Comparison of ENCODE assay signal across 1 cellular context in genomic region chr5:163437309-163438182, GRCh38.
TF ChIP-seq lines count a peak whose summit lies in the region.

A gene with protein sequence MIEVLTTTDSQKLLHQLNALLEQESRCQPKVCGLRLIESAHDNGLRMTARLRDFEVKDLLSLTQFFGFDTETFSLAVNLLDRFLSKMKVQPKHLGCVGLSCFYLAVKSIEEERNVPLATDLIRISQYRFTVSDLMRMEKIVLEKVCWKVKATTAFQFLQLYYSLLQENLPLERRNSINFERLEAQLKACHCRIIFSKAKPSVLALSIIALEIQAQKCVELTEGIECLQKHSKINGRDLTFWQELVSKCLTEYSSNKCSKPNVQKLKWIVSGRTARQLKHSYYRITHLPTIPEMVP (plus strand): TSS chr5:163437595. CDS start chr5:163439257, 1,662 bp downstream.

TF ChIP-seq in GM12878, 131 proteins besides CTCF, POLR2A, EP300 and RAD21 (continued from another document and continues in another):
- TF ChIP-seq ZBTB33 (IDR thresholded peaks at IDR 0.05) (no peak), CBX5 (IDR thresholded peaks at IDR 0.05; ENCODE audit: low read depth) (0 out of 2 replicates have a peak, but pooled peaks have one; percentile 24), SRF (IDR thresholded peaks at IDR 0.05; ENCODE audit: low read depth in 2 of 2, low read length in 2 of 2) (0 out of 4 replicates have a peak, but pooled peaks of 1 of the 2 experiments have one; percentile 13), TCF12 (IDR thresholded peaks at IDR 0.05; ENCODE audit: low read depth, low read length) (peak; percentile 56; the same call in 1 of the 2 replicates), YY1 (IDR thresholded peaks at IDR 0.05; ENCODE audit: low read depth, low read length) (peak; percentile 50; the same call in 1 of the 2 replicates), FOS (IDR thresholded peaks at IDR 0.05; ENCODE audit: borderline replicate concordance, extremely low read depth, insufficient read length) (peak; percentile 30), NFYA (IDR thresholded peaks at IDR 0.05; ENCODE audit: borderline replicate concordance, low read depth, low read length) (peak; percentile 86), CBFB (IDR thresholded peaks at IDR 0.05; ENCODE audit: low read depth) (peak; percentile 80; the same call in 1 of the 2 replicates), STAT1 (conservative IDR thresholded peaks at IDR 0.05) (no peak), CHD1 (IDR thresholded peaks at IDR 0.05; ENCODE audit: low read depth, low read length) (no peak), POLR2AphosphoS5 (IDR thresholded peaks at IDR 0.05; ENCODE audit: low read length) (peak; percentile 99), EED (IDR thresholded peaks at IDR 0.05; ENCODE audit: low read depth) (no peak), DPF2 (IDR thresholded peaks at IDR 0.05) (peak; percentile 93), MTA3 (IDR thresholded peaks at IDR 0.05; ENCODE audit: borderline replicate concordance, low read length) (no peak), MEF2B (IDR thresholded peaks at IDR 0.05; ENCODE audit: partially characterized antibody, poor library complexity, severe bottlenecking) (peak; percentile 32), GATAD2B (conservative IDR thresholded peaks at IDR 0.05; ENCODE audit: low read depth) (peak; percentile 83), YBX1 (IDR thresholded peaks at IDR 0.05) (no peak), BRCA1 (IDR thresholded peaks at IDR 0.05; ENCODE audit: low read depth, low read length) (peak; percentile 66), FOXM1 (IDR thresholded peaks at IDR 0.05; ENCODE audit: low read depth, low read length) (0 out of 2 replicates have a peak, but pooled peaks have one; percentile 4), SP1 (IDR thresholded peaks at IDR 0.05; ENCODE audit: low read depth, low read length) (peak; percentile 95), ZNF687 (IDR thresholded peaks at IDR 0.05) (peak; percentile 63; the same call in 1 of the 2 replicates), NR2C1 (IDR thresholded peaks at IDR 0.05) (peak; percentile 1; the same call in 1 of the 2 replicates), SMARCA5 (IDR thresholded peaks at IDR 0.05) (peak; percentile 73; the same call in 1 of the 2 replicates), NBN (IDR thresholded peaks at IDR 0.05) (peak; percentile 74; the same call in 1 of the 2 replicates), LARP7 (IDR thresholded peaks at IDR 0.05) (peak; percentile 80; the same call in 1 of the 2 replicates), CREM (IDR thresholded peaks at IDR 0.05; ENCODE audit: low read depth) (peak; percentile 17; the same call in 1 of the 2 replicates)
- TF ChIP-seq, protein P1, sequence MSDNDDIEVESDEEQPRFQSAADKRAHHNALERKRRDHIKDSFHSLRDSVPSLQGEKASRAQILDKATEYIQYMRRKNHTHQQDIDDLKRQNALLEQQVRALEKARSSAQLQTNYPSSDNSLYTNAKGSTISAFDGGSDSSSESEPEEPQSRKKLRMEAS (IDR thresholded peaks at IDR 0.05; ENCODE audit: low read depth, low read length), result peak; percentile 64
- TF ChIP-seq, protein P2, sequence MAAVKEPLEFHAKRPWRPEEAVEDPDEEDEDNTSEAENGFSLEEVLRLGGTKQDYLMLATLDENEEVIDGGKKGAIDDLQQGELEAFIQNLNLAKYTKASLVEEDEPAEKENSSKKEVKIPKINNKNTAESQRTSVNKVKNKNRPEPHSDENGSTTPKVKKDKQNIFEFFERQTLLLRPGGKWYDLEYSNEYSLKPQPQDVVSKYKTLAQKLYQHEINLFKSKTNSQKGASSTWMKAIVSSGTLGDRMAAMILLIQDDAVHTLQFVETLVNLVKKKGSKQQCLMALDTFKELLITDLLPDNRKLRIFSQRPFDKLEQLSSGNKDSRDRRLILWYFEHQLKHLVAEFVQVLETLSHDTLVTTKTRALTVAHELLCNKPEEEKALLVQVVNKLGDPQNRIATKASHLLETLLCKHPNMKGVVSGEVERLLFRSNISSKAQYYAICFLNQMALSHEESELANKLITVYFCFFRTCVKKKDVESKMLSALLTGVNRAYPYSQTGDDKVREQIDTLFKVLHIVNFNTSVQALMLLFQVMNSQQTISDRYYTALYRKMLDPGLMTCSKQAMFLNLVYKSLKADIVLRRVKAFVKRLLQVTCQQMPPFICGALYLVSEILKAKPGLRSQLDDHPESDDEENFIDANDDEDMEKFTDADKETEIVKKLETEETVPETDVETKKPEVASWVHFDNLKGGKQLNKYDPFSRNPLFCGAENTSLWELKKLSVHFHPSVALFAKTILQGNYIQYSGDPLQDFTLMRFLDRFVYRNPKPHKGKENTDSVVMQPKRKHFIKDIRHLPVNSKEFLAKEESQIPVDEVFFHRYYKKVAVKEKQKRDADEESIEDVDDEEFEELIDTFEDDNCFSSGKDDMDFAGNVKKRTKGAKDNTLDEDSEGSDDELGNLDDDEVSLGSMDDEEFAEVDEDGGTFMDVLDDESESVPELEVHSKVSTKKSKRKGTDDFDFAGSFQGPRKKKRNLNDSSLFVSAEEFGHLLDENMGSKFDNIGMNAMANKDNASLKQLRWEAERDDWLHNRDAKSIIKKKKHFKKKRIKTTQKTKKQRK (IDR thresholded peaks at IDR 0.05; ENCODE audit: low read depth, low read length), result no peak
- TF ChIP-seq, protein P3, sequence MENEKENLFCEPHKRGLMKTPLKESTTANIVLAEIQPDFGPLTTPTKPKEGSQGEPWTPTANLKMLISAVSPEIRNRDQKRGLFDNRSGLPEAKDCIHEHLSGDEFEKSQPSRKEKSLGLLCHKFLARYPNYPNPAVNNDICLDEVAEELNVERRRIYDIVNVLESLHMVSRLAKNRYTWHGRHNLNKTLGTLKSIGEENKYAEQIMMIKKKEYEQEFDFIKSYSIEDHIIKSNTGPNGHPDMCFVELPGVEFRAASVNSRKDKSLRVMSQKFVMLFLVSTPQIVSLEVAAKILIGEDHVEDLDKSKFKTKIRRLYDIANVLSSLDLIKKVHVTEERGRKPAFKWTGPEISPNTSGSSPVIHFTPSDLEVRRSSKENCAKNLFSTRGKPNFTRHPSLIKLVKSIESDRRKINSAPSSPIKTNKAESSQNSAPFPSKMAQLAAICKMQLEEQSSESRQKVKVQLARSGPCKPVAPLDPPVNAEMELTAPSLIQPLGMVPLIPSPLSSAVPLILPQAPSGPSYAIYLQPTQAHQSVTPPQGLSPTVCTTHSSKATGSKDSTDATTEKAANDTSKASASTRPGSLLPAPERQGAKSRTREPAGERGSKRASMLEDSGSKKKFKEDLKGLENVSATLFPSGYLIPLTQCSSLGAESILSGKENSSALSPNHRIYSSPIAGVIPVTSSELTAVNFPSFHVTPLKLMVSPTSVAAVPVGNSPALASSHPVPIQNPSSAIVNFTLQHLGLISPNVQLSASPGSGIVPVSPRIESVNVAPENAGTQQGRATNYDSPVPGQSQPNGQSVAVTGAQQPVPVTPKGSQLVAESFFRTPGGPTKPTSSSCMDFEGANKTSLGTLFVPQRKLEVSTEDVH (IDR thresholded peaks at IDR 0.05; ENCODE audit: low read depth, partially characterized antibody), result no peak
- TF ChIP-seq, protein P4, sequence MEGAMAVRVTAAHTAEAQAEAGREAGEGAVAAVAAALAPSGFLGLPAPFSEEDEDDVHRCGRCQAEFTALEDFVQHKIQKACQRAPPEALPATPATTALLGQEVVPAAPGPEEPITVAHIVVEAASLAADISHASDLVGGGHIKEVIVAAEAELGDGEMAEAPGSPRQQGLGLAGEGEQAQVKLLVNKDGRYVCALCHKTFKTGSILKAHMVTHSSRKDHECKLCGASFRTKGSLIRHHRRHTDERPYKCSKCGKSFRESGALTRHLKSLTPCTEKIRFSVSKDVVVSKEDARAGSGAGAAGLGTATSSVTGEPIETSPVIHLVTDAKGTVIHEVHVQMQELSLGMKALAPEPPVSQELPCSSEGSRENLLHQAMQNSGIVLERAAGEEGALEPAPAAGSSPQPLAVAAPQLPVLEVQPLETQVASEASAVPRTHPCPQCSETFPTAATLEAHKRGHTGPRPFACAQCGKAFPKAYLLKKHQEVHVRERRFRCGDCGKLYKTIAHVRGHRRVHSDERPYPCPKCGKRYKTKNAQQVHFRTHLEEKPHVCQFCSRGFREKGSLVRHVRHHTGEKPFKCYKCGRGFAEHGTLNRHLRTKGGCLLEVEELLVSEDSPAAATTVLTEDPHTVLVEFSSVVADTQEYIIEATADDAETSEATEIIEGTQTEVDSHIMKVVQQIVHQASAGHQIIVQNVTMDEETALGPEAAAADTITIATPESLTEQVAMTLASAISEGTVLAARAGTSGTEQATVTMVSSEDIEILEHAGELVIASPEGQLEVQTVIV (IDR thresholded peaks at IDR 0.05; ENCODE audit: borderline replicate concordance, partially characterized antibody), result peak; percentile 19
- TF ChIP-seq, protein P5, sequence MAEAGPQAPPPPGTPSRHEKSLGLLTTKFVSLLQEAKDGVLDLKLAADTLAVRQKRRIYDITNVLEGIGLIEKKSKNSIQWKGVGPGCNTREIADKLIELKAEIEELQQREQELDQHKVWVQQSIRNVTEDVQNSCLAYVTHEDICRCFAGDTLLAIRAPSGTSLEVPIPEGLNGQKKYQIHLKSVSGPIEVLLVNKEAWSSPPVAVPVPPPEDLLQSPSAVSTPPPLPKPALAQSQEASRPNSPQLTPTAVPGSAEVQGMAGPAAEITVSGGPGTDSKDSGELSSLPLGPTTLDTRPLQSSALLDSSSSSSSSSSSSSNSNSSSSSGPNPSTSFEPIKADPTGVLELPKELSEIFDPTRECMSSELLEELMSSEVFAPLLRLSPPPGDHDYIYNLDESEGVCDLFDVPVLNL (IDR thresholded peaks at IDR 0.05; ENCODE audit: low read depth, low read length), result 0 out of 2 replicates have a peak, but pooled peaks have one; percentile 30
- TF ChIP-seq, protein P6, sequence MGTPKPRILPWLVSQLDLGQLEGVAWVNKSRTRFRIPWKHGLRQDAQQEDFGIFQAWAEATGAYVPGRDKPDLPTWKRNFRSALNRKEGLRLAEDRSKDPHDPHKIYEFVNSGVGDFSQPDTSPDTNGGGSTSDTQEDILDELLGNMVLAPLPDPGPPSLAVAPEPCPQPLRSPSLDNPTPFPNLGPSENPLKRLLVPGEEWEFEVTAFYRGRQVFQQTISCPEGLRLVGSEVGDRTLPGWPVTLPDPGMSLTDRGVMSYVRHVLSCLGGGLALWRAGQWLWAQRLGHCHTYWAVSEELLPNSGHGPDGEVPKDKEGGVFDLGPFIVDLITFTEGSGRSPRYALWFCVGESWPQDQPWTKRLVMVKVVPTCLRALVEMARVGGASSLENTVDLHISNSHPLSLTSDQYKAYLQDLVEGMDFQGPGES (IDR thresholded peaks at IDR 0.05), result peak; percentile 90
- TF ChIP-seq, protein P7, sequence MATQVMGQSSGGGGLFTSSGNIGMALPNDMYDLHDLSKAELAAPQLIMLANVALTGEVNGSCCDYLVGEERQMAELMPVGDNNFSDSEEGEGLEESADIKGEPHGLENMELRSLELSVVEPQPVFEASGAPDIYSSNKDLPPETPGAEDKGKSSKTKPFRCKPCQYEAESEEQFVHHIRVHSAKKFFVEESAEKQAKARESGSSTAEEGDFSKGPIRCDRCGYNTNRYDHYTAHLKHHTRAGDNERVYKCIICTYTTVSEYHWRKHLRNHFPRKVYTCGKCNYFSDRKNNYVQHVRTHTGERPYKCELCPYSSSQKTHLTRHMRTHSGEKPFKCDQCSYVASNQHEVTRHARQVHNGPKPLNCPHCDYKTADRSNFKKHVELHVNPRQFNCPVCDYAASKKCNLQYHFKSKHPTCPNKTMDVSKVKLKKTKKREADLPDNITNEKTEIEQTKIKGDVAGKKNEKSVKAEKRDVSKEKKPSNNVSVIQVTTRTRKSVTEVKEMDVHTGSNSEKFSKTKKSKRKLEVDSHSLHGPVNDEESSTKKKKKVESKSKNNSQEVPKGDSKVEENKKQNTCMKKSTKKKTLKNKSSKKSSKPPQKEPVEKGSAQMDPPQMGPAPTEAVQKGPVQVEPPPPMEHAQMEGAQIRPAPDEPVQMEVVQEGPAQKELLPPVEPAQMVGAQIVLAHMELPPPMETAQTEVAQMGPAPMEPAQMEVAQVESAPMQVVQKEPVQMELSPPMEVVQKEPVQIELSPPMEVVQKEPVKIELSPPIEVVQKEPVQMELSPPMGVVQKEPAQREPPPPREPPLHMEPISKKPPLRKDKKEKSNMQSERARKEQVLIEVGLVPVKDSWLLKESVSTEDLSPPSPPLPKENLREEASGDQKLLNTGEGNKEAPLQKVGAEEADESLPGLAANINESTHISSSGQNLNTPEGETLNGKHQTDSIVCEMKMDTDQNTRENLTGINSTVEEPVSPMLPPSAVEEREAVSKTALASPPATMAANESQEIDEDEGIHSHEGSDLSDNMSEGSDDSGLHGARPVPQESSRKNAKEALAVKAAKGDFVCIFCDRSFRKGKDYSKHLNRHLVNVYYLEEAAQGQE (IDR thresholded peaks at IDR 0.05; ENCODE audit: low read depth, low read length), result 0 out of 2 replicates have a peak, but pooled peaks have one; percentile 28
